In genomic region chr16:12459401-12459791, GRCh38 we compare ENCODE assay signal across 11 cellular contexts.
DNase-seq lines count a peak whose midpoint lies in the region; ATAC-seq and TF ChIP-seq lines count a peak whose summit lies in the region.
"Had no signal": no experiment of that assay in that cellular context is flagged by ENCODE, and none has a peak within 500 bp of the region (broad histone marks: within the 10 kb centered on the region; RNA-seq: fewer than 3 reads in every experiment).

No MANE protein-coding gene starts in this region.

- H3K4me2 ChIP-seq in PC-3 (ENCODE audit: low read length) (no peak overlapping the region), osteoblast (ENCODE audit: insufficient read depth, low read length) (no peak overlapping the region)

- H3K4me1 Mint-ChIP-seq in natural killer cell (peaks cover 16 to 31% of the 10 kb centered on the region in 2 donors), Caco-2 (ENCODE audit: low read depth, unreplicated experiment) (no peaks in the 10 kb centered on the region)

- no peaks in the 10 kb centered on the region for H4K20me1 ChIP-seq in PC-3 (ENCODE audit: low read length)
- peaks cover 20% of the 10 kb centered on the region for H4K20me1 ChIP-seq in osteoblast (ENCODE audit: insufficient read depth, low read length)

- peak; percentile 26 for DNase-seq in GM10266 (ENCODE audit: extremely low spot score)
- peak in 32 of 56 donors; percentile 4 to 58 (median 24) for DNase-seq in amygdala (lab: John Stamatoyannopoulos, UW)
- no peak for DNase-seq in natural killer cell
- DNase-seq in PC-3 = no peak
- DNase-seq in NCI-H1694 (lab: John Stamatoyannopoulos, UW) = no peak
- no peak for DNase-seq in Caco-2
- no peak for DNase-seq in osteoblast (ENCODE audit: insufficient read length, low spot score, missing footprints)
- DNase-seq: activated gamma-delta T cell, foreskin melanocyte had no signal

- ATAC-seq in HG03139 (IDR thresholded peaks at IDR 0.05; ENCODE audit: unreplicated experiment) (peak; percentile 65), natural killer cell (peak; percentile 11 to 61 (median 25)), PC-3 (no peak)
- ATAC-seq: Panc1 had no signal

- POLR2A ChIA-PET in PC-3 (lab: Charles Lee; ENCODE audit: unreplicated experiment) = no interaction called here
- POLR2A ChIA-PET in Caco-2 (lab: Charles Lee) = no interaction called here

- no peaks in the 10 kb centered on the region for H3K9me3 ChIP-seq in PC-3 (ENCODE audit: low read length)
- H3K9me3 ChIP-seq in Caco-2 = no peaks in the 10 kb centered on the region
- no peaks in the 10 kb centered on the region for H3K9me3 ChIP-seq in osteoblast (ENCODE audit: low read depth, low read length)

- H3F3A ChIP-seq in PC-3 (ENCODE audit: low read length, unreplicated experiment) = no peaks in the 10 kb centered on the region

- no peak for TF ChIP-seq CTCF in GM10266 (IDR thresholded peaks at IDR 0.05; ENCODE audit: control insufficient read depth, insufficient read depth, low read depth, missing control alignments)
- TF ChIP-seq CTCF in natural killer cell (IDR thresholded peaks at IDR 0.05) = no peak
- TF ChIP-seq CTCF in PC-3 (conservative IDR thresholded peaks at IDR 0.05; ENCODE audit: low read depth, low read length) = no peak
- TF ChIP-seq CTCF in Caco-2 (IDR thresholded peaks at IDR 0.05; ENCODE audit: insufficient read depth in 1 of 2, low read depth in 1 of 2, low read length in 1 of 2, severe bottlenecking in 1 of 2, unreplicated experiment in 1 of 2) = no peak
- TF ChIP-seq CTCF in osteoblast (IDR thresholded peaks at IDR 0.05; ENCODE audit: extremely low read depth, low read depth, low read length) = no peak

- H3K79me2 ChIP-seq in PC-3 (ENCODE audit: low read length) (no peaks in the 10 kb centered on the region), osteoblast (ENCODE audit: insufficient read depth, low read length) (no peaks in the 10 kb centered on the region)

- no peak overlapping the region for H2AFZ ChIP-seq in PC-3 (ENCODE audit: low read length)
- H2AFZ ChIP-seq in osteoblast (ENCODE audit: low read length) = no peak overlapping the region

- H3K27ac Mint-ChIP-seq in natural killer cell (peak overlapping the region; percentile 82 to 88), Caco-2 (ENCODE audit: unreplicated experiment) (no peak overlapping the region)

- H3K36me3 Mint-ChIP-seq in natural killer cell (no peaks in the 10 kb centered on the region), Caco-2 (ENCODE audit: insufficient read depth, unreplicated experiment) (no peaks in the 10 kb centered on the region)

- BruUV-seq in PC-3 (replicated peaks; lab: Mats Ljungman, UMichigan) (no TSS peak), Caco-2 (replicated peaks; lab: Mats Ljungman, UMichigan) (no TSS peak)

- H3K9me2 ChIP-seq in PC-3 (replicated peaks; ENCODE audit: low read length) = no peaks in the 10 kb centered on the region

- peaks cover 6% of the 10 kb centered on the region for H3K4me1 ChIP-seq in PC-3 (ENCODE audit: insufficient read depth, low read length)
- H3K4me1 ChIP-seq in Caco-2 = no peaks in the 10 kb centered on the region
- H3K4me1 ChIP-seq in osteoblast (ENCODE audit: insufficient read depth, low read length) = peaks cover 2% of the 10 kb centered on the region

- H3K27me3 ChIP-seq in PC-3 (ENCODE audit: low read length) (no peaks in the 10 kb centered on the region), Caco-2 (replicated peaks; ENCODE audit: control insufficient read depth, insufficient read depth, low read length) (no peaks in the 10 kb centered on the region), osteoblast (ENCODE audit: insufficient read depth, low read length) (no peaks in the 10 kb centered on the region)

- CTCF ChIA-PET in PC-3 (lab: Charles Lee) = no interaction called here
- CTCF ChIA-PET in Caco-2 (lab: Charles Lee) = no interaction called here

- H3K4me3 ChIP-seq in PC-3 (ENCODE audit: low read length) (no peak overlapping the region), Caco-2 (ENCODE audit: low read depth, low read length) (no peak overlapping the region), osteoblast (ENCODE audit: insufficient read depth, low read length) (no peak overlapping the region)

- no peak overlapping the region for H3K9ac ChIP-seq in PC-3 (ENCODE audit: low read length)

- H3K27ac ChIP-seq in PC-3 (ENCODE audit: low read length) (no peak overlapping the region), osteoblast (ENCODE audit: low read depth, low read length) (no peak overlapping the region)

- no peaks in the 10 kb centered on the region for H3K9me3 Mint-ChIP-seq in natural killer cell
- peaks cover 9% of the 10 kb centered on the region for H3K9me3 Mint-ChIP-seq in Caco-2 (ENCODE audit: unreplicated experiment)

- H3K4me3 Mint-ChIP-seq in natural killer cell = peak overlapping the region; percentile 80
- H3K4me3 Mint-ChIP-seq in Caco-2 (ENCODE audit: unreplicated experiment) = no peak overlapping the region

- H3K36me3 ChIP-seq in PC-3 (ENCODE audit: low read depth, low read length) (no peaks in the 10 kb centered on the region), Caco-2 (ENCODE audit: control insufficient read depth, insufficient read depth, low read length) (no peaks in the 10 kb centered on the region), osteoblast (ENCODE audit: insufficient read depth, low read length) (no peaks in the 10 kb centered on the region)

- intact Hi-C loops in natural killer cell (cut with micrococcal nuclease) (no loop called here), PC-3 (cut with micrococcal nuclease) (no loop called here), Caco-2 (cut with micrococcal nuclease; ENCODE audit: unreplicated experiment) (loop anchor here (5.0 kb wide), 2 partner anchors 113 to 438 kb away; no protein-coding TSS in a partner anchor)

- H3K27me3 Mint-ChIP-seq in natural killer cell (ENCODE audit: low read depth in 2 of 2) (no peaks in the 10 kb centered on the region), Caco-2 (ENCODE audit: insufficient read depth, unreplicated experiment) (no peaks in the 10 kb centered on the region)

Comparison
In these comparisons a context has a peak if more than half of its experiments do, and no peak if none do; other contexts are left out.
1. DNase-seq: peak in GM10266 (single experiment) and amygdala (32 of 56); none in natural killer cell (single experiment), PC-3 (single experiment), NCI-H1694 (single experiment), Caco-2 (0 of 2) and osteoblast (single experiment).